ENCODE assay signal across 17 cellular contexts in genomic region chr4:2646386-2647149, GRCh38.
DNase-seq lines count a peak whose midpoint lies in the region; ATAC-seq and TF ChIP-seq lines count a peak whose summit lies in the region.
"Had no signal": no experiment of that assay in that cellular context is flagged by ENCODE, and none has a peak within 500 bp of the region (broad histone marks: within the 10 kb centered on the region; RNA-seq: fewer than 3 reads in every experiment).

No MANE protein-coding gene starts in this region.

- no peak for ATAC-seq in activated CD8-positive, alpha-beta memory T cell treated with anti-CD3 and anti-CD28 coated beads, Interleukin-2, amount 10 ng/mL, durations not matched to agents 7 days and 5 days
- ATAC-seq in GM19467 (IDR thresholded peaks at IDR 0.05; ENCODE audit: unreplicated experiment): no peak
- ATAC-seq: HCT116 had no signal

- TF ChIP-seq CTCF in WERI-Rb-1 (IDR thresholded peaks at IDR 0.05; ENCODE audit: low read depth, low read length) (no peak), glutamatergic neuron (IDR thresholded peaks at IDR 0.05; ENCODE audit: partially characterized antibody, unreplicated experiment) (no peak), sigmoid colon (IDR thresholded peaks at IDR 0.05) (no peak)

- H3K27ac Mint-ChIP-seq in activated CD8-positive, alpha-beta memory T cell treated with anti-CD3 and anti-CD28 coated beads, Interleukin-2, amount 10 ng/mL, durations not matched to agents 7 days and 5 days: no peak overlapping the region
- H3K27ac Mint-ChIP-seq in glutamatergic neuron (ENCODE audit: unreplicated experiment): no peak overlapping the region

- H3K27me3 Mint-ChIP-seq in activated CD8-positive, alpha-beta memory T cell treated with anti-CD3 and anti-CD28 coated beads, Interleukin-2, amount 10 ng/mL, durations not matched to agents 7 days and 5 days: no peaks in the 10 kb centered on the region
- H3K27me3 Mint-ChIP-seq in glutamatergic neuron (ENCODE audit: unreplicated experiment): peaks cover 5% of the 10 kb centered on the region
- H3K27me3 Mint-ChIP-seq: CD4-positive, alpha-beta memory T cell had no signal

- TF ChIP-seq EP300 in sigmoid colon (IDR thresholded peaks at IDR 0.05): no peak

- H3K4me3 ChIP-seq in WERI-Rb-1 (ENCODE audit: low read depth, low read length) (no peak overlapping the region), sigmoid colon (no peak overlapping the region)
- H3K4me3 ChIP-seq: GM23248 had no signal

- no peaks in the 10 kb centered on the region for H3K9me3 ChIP-seq in WERI-Rb-1 (ENCODE audit: severe bottlenecking)
- no peaks in the 10 kb centered on the region for H3K9me3 ChIP-seq in sigmoid colon

- no peaks in the 10 kb centered on the region for H3K9me3 Mint-ChIP-seq in activated CD8-positive, alpha-beta memory T cell treated with anti-CD3 and anti-CD28 coated beads, Interleukin-2, amount 10 ng/mL, durations not matched to agents 7 days and 5 days (ENCODE audit: low read depth)
- peaks cover 7% of the 10 kb centered on the region for H3K9me3 Mint-ChIP-seq in glutamatergic neuron (ENCODE audit: unreplicated experiment)
- H3K9me3 Mint-ChIP-seq: CD4-positive, alpha-beta memory T cell had no signal

- H3K36me3 ChIP-seq in WERI-Rb-1 (peaks cover 83% of the 10 kb centered on the region), sigmoid colon (peaks cover 21 to 88% (median 38%) of the 10 kb centered on the region in 4 donors)

- CTCF ChIA-PET in activated CD8-positive, alpha-beta memory T cell treated with anti-CD3 and anti-CD28 coated beads, Interleukin-2, amount 10 ng/mL, durations not matched to agents 7 days and 5 days (lab: Charles Lee): interaction anchor here (0.6 kb wide), 1 partner anchor 45 kb away, joined by 4 read pairs; no protein-coding TSS in a partner anchor

- peak; percentile 48 for DNase-seq in activated CD8-positive, alpha-beta memory T cell treated with anti-CD3 and anti-CD28 coated beads for 24 hours
- DNase-seq in activated CD8-positive, alpha-beta memory T cell treated with anti-CD3 and anti-CD28 coated beads, Interleukin-2, amount 10 ng/mL, durations not matched to agents 7 days and 5 days: no peak
- peak; percentile 0 for DNase-seq in WERI-Rb-1
- peak; percentile 6 for DNase-seq in glutamatergic neuron
- peak; percentile 63 for DNase-seq in sigmoid colon
- no peak for DNase-seq in ACHN
- no peak for DNase-seq in DMS79 treated with DMSO at 0.1 percent for 48 hours (lab: John Stamatoyannopoulos, UW)
- DNase-seq: CD4-positive, alpha-beta memory T cell; DMS79; GM23248; KG1; NCI-H1417 treated with DMSO at 0.1 percent for 48 hours; NCI-H1930 had no signal

- H3K4me1 ChIP-seq in sigmoid colon: no peaks in the 10 kb centered on the region

- H3K36me3 Mint-ChIP-seq in activated CD8-positive, alpha-beta memory T cell treated with anti-CD3 and anti-CD28 coated beads, Interleukin-2, amount 10 ng/mL, durations not matched to agents 7 days and 5 days: peaks cover 42% of the 10 kb centered on the region
- peaks cover 5% of the 10 kb centered on the region for H3K36me3 Mint-ChIP-seq in glutamatergic neuron (ENCODE audit: unreplicated experiment)

- no peaks in the 10 kb centered on the region for H3K27me3 ChIP-seq in WERI-Rb-1 (ENCODE audit: insufficient read depth, low read depth, severe bottlenecking)
- no peaks in the 10 kb centered on the region for H3K27me3 ChIP-seq in sigmoid colon

- in situ Hi-C loops in ACHN (cut with HindIII; ENCODE audit: low pct_ligation_motif_present, low pct_unique_long_range_greater_than_20kb, low sequenced_read_pairs): no loop called here

- TF ChIP-seq POLR2A in sigmoid colon (IDR thresholded peaks at IDR 0.05): no peak

- no peak overlapping the region for H3K4me3 Mint-ChIP-seq in activated CD8-positive, alpha-beta memory T cell treated with anti-CD3 and anti-CD28 coated beads, Interleukin-2, amount 10 ng/mL, durations not matched to agents 7 days and 5 days
- H3K4me3 Mint-ChIP-seq in glutamatergic neuron (ENCODE audit: unreplicated experiment): no peak overlapping the region
- H3K4me3 Mint-ChIP-seq: CD4-positive, alpha-beta memory T cell had no signal

- intact Hi-C loops in sigmoid colon (cut with DNase I): no loop called here

- no peak overlapping the region for H3K27ac ChIP-seq in WERI-Rb-1
- no peak overlapping the region for H3K27ac ChIP-seq in sigmoid colon
- H3K27ac ChIP-seq: 22Rv1, GM23248, RWPE1 had no signal

- peaks cover 4% of the 10 kb centered on the region for H3K4me1 Mint-ChIP-seq in activated CD8-positive, alpha-beta memory T cell treated with anti-CD3 and anti-CD28 coated beads, Interleukin-2, amount 10 ng/mL, durations not matched to agents 7 days and 5 days
- H3K4me1 Mint-ChIP-seq in glutamatergic neuron (ENCODE audit: low read depth, unreplicated experiment): peaks cover 11% of the 10 kb centered on the region

- 94 to 96% methylated on average over 23 of the region's 23 CpGs for WGBS in sigmoid colon, 2 donors

Comparison
In these comparisons a context has a peak if more than half of its experiments do, and no peak if none do; other contexts are left out.
1. DNase-seq: peak in activated CD8-positive, alpha-beta memory T cell treated with anti-CD3 and anti-CD28 coated beads for 24 hours (single experiment), WERI-Rb-1 (single experiment), glutamatergic neuron (single experiment) and sigmoid colon (single experiment); none in activated CD8-positive, alpha-beta memory T cell treated with anti-CD3 and anti-CD28 coated beads, Interleukin-2, amount 10 ng/mL, durations not matched to agents 7 days and 5 days (single experiment), ACHN (single experiment) and DMS79 treated with DMSO at 0.1 percent for 48 hours (single experiment).